In the genomic region with DNA sequence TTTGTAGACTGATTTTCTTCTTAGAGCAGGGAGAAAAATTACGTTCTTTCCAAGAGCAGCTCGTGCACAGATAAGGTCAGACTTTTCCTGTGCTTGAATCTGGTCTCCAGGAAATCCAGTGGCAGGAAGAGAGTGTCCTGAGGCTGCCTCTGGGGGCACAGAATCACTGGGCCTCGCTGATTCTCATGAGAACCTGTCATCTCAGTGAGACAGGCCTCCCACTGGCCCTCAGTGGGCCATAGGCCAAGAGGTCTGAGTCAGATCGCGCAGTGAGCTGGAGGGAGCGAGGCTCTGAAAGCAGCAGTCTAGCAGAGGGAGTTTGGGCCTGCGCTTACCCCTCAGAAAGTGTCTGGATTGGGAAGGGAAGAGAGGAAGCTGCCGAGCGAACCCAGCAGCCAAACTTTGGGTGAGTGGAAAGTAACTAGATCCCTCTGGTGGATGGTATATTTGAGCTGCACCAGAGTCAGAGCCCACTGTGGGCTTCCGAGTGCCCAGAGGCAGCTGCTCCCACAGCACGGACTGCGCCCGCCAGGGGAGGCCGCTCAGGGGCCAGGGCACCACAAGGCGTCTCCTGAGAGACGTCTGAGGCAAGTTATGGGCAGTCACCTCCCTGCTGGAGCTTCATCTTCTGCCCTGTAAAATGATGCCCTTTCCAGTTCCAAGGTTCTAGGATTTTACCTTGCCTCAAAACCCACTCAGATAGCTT, we compare ENCODE assay signal across 9 cellular contexts. TPM values are rescaled to one million over a fixed set of nuclear protein-coding genes. Genes with fewer than 3 reads are reported as not detected.
DNase-seq lines count a peak whose midpoint lies in the region; ATAC-seq, FAIRE-seq and TF ChIP-seq lines count a peak whose summit lies in the region.
"Had no signal": no experiment of that assay in that cellular context is flagged by ENCODE, and none has a peak within 500 bp of the region (broad histone marks: within the 10 kb centered on the region; RNA-seq: fewer than 3 reads in every experiment).

No MANE protein-coding gene starts in this region.

- no peak overlapping the region for H2AFZ ChIP-seq in K562 (ENCODE audit: low read depth, low read length)
- H2AFZ ChIP-seq: parathyroid adenoma had no signal

- no peaks in the 10 kb centered on the region for H3K79me2 ChIP-seq in K562 (ENCODE audit: control insufficient read depth, insufficient read depth, low read length)
- H3K79me2 ChIP-seq: parathyroid adenoma had no signal

- CTCF ChIA-PET in K562 (lab: Yijun Ruan, JAX; ENCODE audit: low intra/inter-chr PET ratio) (interaction anchor here (2.1 kb wide), 1 partner anchor 14 kb away, joined by 6 read pairs; no protein-coding TSS in a partner anchor), A673 (lab: Charles Lee) (no interaction called here)

- peak; percentile 61 for ATAC-seq in K562

- TF ChIP-seq EP300 in K562 (IDR thresholded peaks at IDR 0.05; ENCODE audit: low read length) (no peak), tibial nerve (IDR thresholded peaks at IDR 0.05) (no peak)

- H3K36me3 ChIP-seq in K562 (ENCODE audit: control insufficient read depth, insufficient read depth, low read length) (no peaks in the 10 kb centered on the region), testis (ENCODE audit: low read depth, missing control alignments) (no peaks in the 10 kb centered on the region), A673 (ENCODE audit: insufficient read depth, low read length, poor library complexity, severe bottlenecking) (no peaks in the 10 kb centered on the region), tibial nerve (peaks cover 0 to 6% (median 0%) of the 10 kb centered on the region in 3 donors)

- H3K4me1 ChIP-seq in K562 (replicated peaks in 1 of 2; ENCODE audit: control insufficient read depth in 2 of 2, insufficient read depth in 2 of 2, low read length in 2 of 2) (peaks cover 0 to 10% of the 10 kb centered on the region in 2 experiments; a peak in 1 of 5 replicates), testis (peaks cover 4% of the 10 kb centered on the region), A673 (ENCODE audit: insufficient read depth, low read length, poor library complexity, severe bottlenecking) (no peaks in the 10 kb centered on the region), tibial nerve (peaks cover 0 to 33% (median 5%) of the 10 kb centered on the region in 4 donors)
- H3K4me1 ChIP-seq: parathyroid adenoma had no signal

- POLR2A ChIA-PET in K562 (lab: Yijun Ruan, JAX), result interaction anchor here (0.6 to 0.9 kb wide), 3 partner anchors 18 to 443 kb away, joined by 3 to 4 read pairs (median 3); no protein-coding TSS in a partner anchor
- POLR2A ChIA-PET in A673 (lab: Charles Lee; ENCODE audit: low non-redundant PET), result no interaction called here

- H3K4me3 ChIP-seq in K562, result no peak overlapping the region
- H3K4me3 ChIP-seq in testis, result no peak overlapping the region
- H3K4me3 ChIP-seq in A673 (ENCODE audit: low read depth, low read length, poor library complexity, severe bottlenecking), result no peak overlapping the region
- H3K4me3 ChIP-seq in tibial nerve, result no peak overlapping the region

- in situ Hi-C loops in K562 (cut with MboI), result loop anchor here (25.0 kb wide), 1 partner anchor 587 kb away; no protein-coding TSS in a partner anchor

- no peak for FAIRE-seq in K562 (lab: Jason Lieb, UNC)

- TF ChIP-seq POLR2A in K562 (conservative IDR thresholded peaks at IDR 0.05) (no peak), testis (IDR thresholded peaks at IDR 0.05) (no peak), tibial nerve (IDR thresholded peaks at IDR 0.05) (no peak)

- H3K9ac ChIP-seq in K562 (ENCODE audit: insufficient read depth in 1 of 2, low read depth in 2 of 2, low read length in 2 of 2), result 0 out of 4 replicates have a peak overlapping the region, but pooled peaks of 1 of the 2 experiments have one; percentile 23
- H3K9ac ChIP-seq: parathyroid adenoma had no signal

- no TSS peak for BruUV-seq in K562 (replicated peaks; lab: Mats Ljungman, UMichigan)
- BruUV-seq in A673 (replicated peaks; lab: Mats Ljungman, UMichigan), result no TSS peak

- H3K27ac ChIP-seq in K562 (ENCODE audit: extremely low read depth, low read depth, low read length), result no peak overlapping the region
- no peak overlapping the region for H3K27ac ChIP-seq in testis
- no peak overlapping the region for H3K27ac ChIP-seq in A673 (ENCODE audit: low read depth, low read length, poor library complexity, severe bottlenecking)
- no peak overlapping the region for H3K27ac ChIP-seq in tibial nerve
- H3K27ac ChIP-seq: parathyroid adenoma had no signal

- DNase-seq in HK-2 (ENCODE audit: unreplicated experiment) (peak; percentile 75), K562 (ENCODE audit: extremely low read depth in 1 of 4, low spot score in 3 of 4) (peak in 1 of 4 experiments; percentile 34), hepatic stellate cell (ENCODE audit: low spot score) (peak; percentile 96), testis (peak; percentile 32), MV-4-11 (lab: John Stamatoyannopoulos, UW) (no peak), A673 (ENCODE audit: low spot score) (no peak), tibial nerve (ENCODE audit: low spot score in 2 of 2) (no peak), NCI-H748 (lab: John Stamatoyannopoulos, UW; ENCODE audit: unreplicated experiment) (no peak)

- TF ChIP-seq CTCF in K562 (IDR thresholded peaks at IDR 0.05 in 2 of 3, conservative IDR thresholded peaks at IDR 0.05 in 1 of 3; ENCODE audit: insufficient read depth in 2 of 3, low read depth in 1 of 3, low read length in 3 of 3) (no peak), testis (IDR thresholded peaks at IDR 0.05) (no peak), A673 (conservative IDR thresholded peaks at IDR 0.05; ENCODE audit: low read depth, low read length) (no peak), tibial nerve (IDR thresholded peaks at IDR 0.05) (no peak)

- TF ChIP-seq RAD21 in K562 (CRISPR knock-in tag; conservative IDR thresholded peaks at IDR 0.05 in 1 of 2, IDR thresholded peaks at IDR 0.05 in 1 of 2), result no peak

- no peak overlapping the region for H3K4me2 ChIP-seq in K562 (ENCODE audit: insufficient read depth, low read length)

- H3K27me3 ChIP-seq in K562 (ENCODE audit: control insufficient read depth in 2 of 2, insufficient read depth in 2 of 2, low read length in 2 of 2), result peaks cover 9 to 40% of the 10 kb centered on the region in 2 experiments
- H3K27me3 ChIP-seq in testis, result peaks cover 8% of the 10 kb centered on the region
- H3K27me3 ChIP-seq in A673 (replicated peaks; ENCODE audit: insufficient read depth, low read depth, low read length, poor library complexity), result peaks cover 44% of the 10 kb centered on the region
- peaks cover 0 to 47% of the 10 kb centered on the region in 2 donors for H3K27me3 ChIP-seq in tibial nerve

- intact Hi-C loops in K562 (cut with micrococcal nuclease) (no loop called here), testis (cut with DNase I; ENCODE audit: low total_unique reads) (no loop called here), A673 (cut with micrococcal nuclease; ENCODE audit: unreplicated experiment) (no loop called here)

- no peaks in the 10 kb centered on the region for H3K9me1 ChIP-seq in K562 (ENCODE audit: control insufficient read depth, insufficient read depth, low read length)

- no peaks in the 10 kb centered on the region; the same call in none of the 2 replicates for H4K20me1 ChIP-seq in K562 (replicated peaks; ENCODE audit: control insufficient read depth, insufficient read depth, low read length)

- 12% methylated on average over 14 of the region's 16 CpGs for WGBS in K562 (ENCODE audit: insufficient coverage, low coverage, missing lambda C conversion rate)
- WGBS in testis, 2 donors, result 43 to 44% methylated on average over 14 to 16 of the region's 16 CpGs
- WGBS in tibial nerve, 2 donors, result 45 to 54% methylated on average over 12 to 16 of the region's 16 CpGs

- H3K9me3 ChIP-seq in K562 (replicated peaks; ENCODE audit: control insufficient read depth, insufficient read depth, low read depth, low read length) (no peaks in the 10 kb centered on the region), testis (no peaks in the 10 kb centered on the region), A673 (ENCODE audit: low read depth, low read length, poor library complexity, severe bottlenecking) (no peaks in the 10 kb centered on the region), tibial nerve (no peaks in the 10 kb centered on the region)

RNA-seq across cellular contexts. Expression of gene GDF7, which starts 8.2 kb away (rescaled TPM):
- not detected in 2 replicates for total RNA-seq in K562 (2011; cell fraction: chromatin; rRNA removed; ENCODE audit: low replicate concordance)
- total RNA-seq in K562 (2011; cell fraction: nucleolus; rRNA removed), result not detected in 2 replicates
- total RNA-seq in K562 (2011; cell fraction: nucleoplasm; rRNA removed), result not detected in 2 replicates
- total RNA-seq in K562 (2014; rRNA removed), result not detected in 2 replicates
- not detected in 2 replicates for total RNA-seq in K562 (2014; rRNA removed; fragmentation: Illumina TruSeq; extraction: Trizol)
- total RNA-seq in K562 (2015; rRNA removed; fragmentation: Illumina TruSeq; extraction: Trizol), result not detected in 2 replicates
- not detected in 2 replicates for total RNA-seq in K562 (2021)
- polyA plus RNA-seq in K562 (2011; rRNA removed), result 0.01 TPM in 1 of 2 replicates, not detected in the other
- 0.01 TPM in 1 of 2 replicates, not detected in the other for polyA plus RNA-seq in K562 (2011; cell fraction: cytosol; rRNA removed)
- polyA plus RNA-seq in K562 (2011; cell fraction: nucleus; rRNA removed), result 0.06 TPM in 1 of 2 replicates, not detected in the other
- 0.04 and 0.11 TPM in 2 replicates for polyA plus RNA-seq in K562 (2012)
- polyA plus RNA-seq in K562 (2014; fragmentation: Illumina TruSeq; extraction: Trizol), result not detected in 2 replicates
- under 1 TPM; 0.01 TPM for polyA plus RNA-seq in K562 (2014; fragmentation: Nextera tagmentation; extraction: Ambion mirVana)
- polyA plus RNA-seq in K562 (2014; rRNA removed), result 0.01 TPM in 1 of 2 replicates, not detected in the other
- polyA minus RNA-seq in K562 (2011; rRNA and poly(A)+ RNA removed), result under 0.01 and 0.03 TPM in 2 replicates
- 0.09 TPM in 1 of 2 replicates, not detected in the other for polyA minus RNA-seq in K562 (2011; cell fraction: cytosol; rRNA and poly(A)+ RNA removed)
- under 0.01 TPM in 1 of 2 replicates, not detected in the other for polyA minus RNA-seq in K562 (2011; cell fraction: nucleus; rRNA and poly(A)+ RNA removed)
- 1 to 10 TPM in 1 of 2 donors, under 1 TPM in 1; 0.62 to 1.1 TPM for total RNA-seq in testis
- polyA plus RNA-seq in testis (ENCODE audit: insufficient read depth, low read depth, low replicate concordance), result 0.69 TPM
- total RNA-seq in A673 (2021), result not detected in 2 replicates
- total RNA-seq in tibial nerve, result 10 to 100 TPM in 3 of 4 donors, 1 to 10 TPM in 1; 6.3 to 20.0 (median 16.6) TPM

RNA-seq across cellular contexts. Expression of gene HS1BP3, which starts 24.2 kb away (rescaled TPM):
- 4.8 and 13.7 TPM in 2 replicates for total RNA-seq in K562 (2011; cell fraction: chromatin; rRNA removed; ENCODE audit: low replicate concordance)
- 6.7 and 9.2 TPM in 2 replicates for total RNA-seq in K562 (2011; cell fraction: nucleolus; rRNA removed)
- total RNA-seq in K562 (2011; cell fraction: nucleoplasm; rRNA removed), result 8.7 and 9.6 TPM in 2 replicates
- total RNA-seq in K562 (2014; rRNA removed) (6.5 and 6.7 TPM in 2 replicates), K562 (2014; rRNA removed; fragmentation: Illumina TruSeq; extraction: Trizol) (2.0 and 3.5 TPM in 2 replicates), K562 (2015; rRNA removed; fragmentation: Illumina TruSeq; extraction: Trizol) (7.6 and 8.3 TPM in 2 replicates), K562 (2021) (7.4 and 7.5 TPM in 2 replicates), testis (10 to 100 TPM; 23.5 to 31.6 TPM), A673 (2021) (12.6 and 13.2 TPM in 2 replicates), tibial nerve (10 to 100 TPM; 24.5 to 45.9 (median 33.8) TPM)
- polyA plus RNA-seq in K562 (2011; rRNA removed) (3.0 and 6.5 TPM in 2 replicates), K562 (2014; fragmentation: Illumina TruSeq; extraction: Trizol) (5.9 and 6.9 TPM in 2 replicates), K562 (2014; fragmentation: Nextera tagmentation; extraction: Ambion mirVana) (under 1 TPM; 0.41 to 0.63 TPM), K562 (2014; rRNA removed) (5.9 and 6.2 TPM in 2 replicates), testis (ENCODE audit: insufficient read depth, low read depth, low replicate concordance) (25.0 TPM)
- polyA plus RNA-seq in K562 (2011; cell fraction: cytosol; rRNA removed), result 3.3 and 4.1 TPM in 2 replicates
- polyA plus RNA-seq in K562 (2011; cell fraction: nucleus; rRNA removed), result 8.2 and 10.8 TPM in 2 replicates
- polyA plus RNA-seq in K562 (2012), result 7.9 and 28.0 TPM in 2 replicates
- polyA minus RNA-seq in K562 (2011; rRNA and poly(A)+ RNA removed), result 2.3 and 5.2 TPM in 2 replicates
- 2.2 and 6.9 TPM in 2 replicates for polyA minus RNA-seq in K562 (2011; cell fraction: cytosol; rRNA and poly(A)+ RNA removed)
- polyA minus RNA-seq in K562 (2011; cell fraction: nucleus; rRNA and poly(A)+ RNA removed), result 9.1 and 9.4 TPM in 2 replicates

Comparison
In these comparisons a context has a peak if more than half of its experiments do, and no peak if none do; other contexts are left out.
1. DNase-seq: peak in HK-2 (single experiment), hepatic stellate cell (single experiment) and testis (single experiment); none in MV-4-11 (single experiment), A673 (single experiment), tibial nerve (0 of 2) and NCI-H748 (single experiment).